ENCODE assay signal across 12 cellular contexts in genomic region chr15:66004618-66005262, GRCh38.
A peak's percentile ranks its signal among the peaks of the same experiment; 100 is the strongest.
DNase-seq lines count a peak whose midpoint lies in the region; ATAC-seq, FAIRE-seq and TF ChIP-seq lines count a peak whose summit lies in the region.
"Had no signal": no experiment of that assay in that cellular context is flagged by ENCODE, and none has a peak within 500 bp of the region (broad histone marks: within the 10 kb centered on the region; RNA-seq: fewer than 3 reads in every experiment).

No MANE protein-coding gene starts in this region.

- H3K4me1 Mint-ChIP-seq in activated T-helper 1 cell treated with anti-CD3 and anti-CD28 coated beads, Interleukin-12 subunit alpha, Interleukin-12 subunit beta, Interleukin-2, Interleukin-4 antibody, amounts not matched to agents 30 ng/mL and 10 ng/mL and 1 ng/mL, durations not matched to agents 14 hours and 24 hours and 36 hours (ENCODE audit: low read depth) = no peaks in the 10 kb centered on the region
- H3K4me1 Mint-ChIP-seq in osteocyte (ENCODE audit: unreplicated experiment) = no peaks in the 10 kb centered on the region
- H3K4me1 Mint-ChIP-seq: T-cell had no signal

- H3K9me3 ChIP-seq in keratinocyte (ENCODE audit: control insufficient read depth, low read depth, low read length) = no peaks in the 10 kb centered on the region
- H3K9me3 ChIP-seq: thoracic aorta had no signal

- no peak for ATAC-seq in GM18907 (IDR thresholded peaks at IDR 0.05; ENCODE audit: unreplicated experiment)
- ATAC-seq in GM21360 (IDR thresholded peaks at IDR 0.05; ENCODE audit: unreplicated experiment) = no peak
- ATAC-seq: sciatic nerve, T-cell had no signal

- peaks cover 3% of the 10 kb centered on the region for H4K20me1 ChIP-seq in keratinocyte (ENCODE audit: control insufficient read depth, extremely low read depth, insufficient read depth, low read length)

- H3K79me2 ChIP-seq in keratinocyte (ENCODE audit: control insufficient read depth, insufficient read depth, low read length) = no peaks in the 10 kb centered on the region

- dilution Hi-C loops in keratinocyte (cut with MboI; ENCODE audit: extremely low pct_ligation_motif_present, low sequenced_read_pairs) = no loop called here

- H3K4me2 ChIP-seq in keratinocyte (ENCODE audit: control insufficient read depth, extremely low read depth, insufficient read depth, low read depth, low read length) = no peak overlapping the region

- H3K4me1 ChIP-seq in keratinocyte (ENCODE audit: control insufficient read depth, extremely low read depth, insufficient read depth, low read length) = peaks cover 7% of the 10 kb centered on the region

- H3K27me3 ChIP-seq in keratinocyte (ENCODE audit: control insufficient read depth, extremely low read depth, insufficient read depth, low read length) = peaks cover 19% of the 10 kb centered on the region

- intact Hi-C loops in activated T-helper 1 cell treated with anti-CD3 and anti-CD28 coated beads, Interleukin-12 subunit alpha, Interleukin-12 subunit beta, Interleukin-2, Interleukin-4 antibody, amounts not matched to agents 30 ng/mL and 10 ng/mL and 1 ng/mL, durations not matched to agents 14 hours and 24 hours and 36 hours (cut with micrococcal nuclease) = no loop called here

- no peak overlapping the region for H3K27ac ChIP-seq in keratinocyte (ENCODE audit: control insufficient read depth, insufficient read depth, low read length)
- H3K27ac ChIP-seq: thoracic aorta had no signal

- no peaks in the 10 kb centered on the region for H3K9me1 ChIP-seq in keratinocyte (ENCODE audit: control insufficient read depth, extremely low read depth, insufficient read depth, low read length)

- H3K27me3 Mint-ChIP-seq in activated T-helper 1 cell treated with anti-CD3 and anti-CD28 coated beads, Interleukin-12 subunit alpha, Interleukin-12 subunit beta, Interleukin-2, Interleukin-4 antibody, amounts not matched to agents 30 ng/mL and 10 ng/mL and 1 ng/mL, durations not matched to agents 14 hours and 24 hours and 36 hours (ENCODE audit: insufficient read depth) = peaks cover 17% of the 10 kb centered on the region
- peaks cover 20% of the 10 kb centered on the region for H3K27me3 Mint-ChIP-seq in osteocyte (ENCODE audit: unreplicated experiment)

- no peaks in the 10 kb centered on the region for H3K9me3 Mint-ChIP-seq in activated T-helper 1 cell treated with anti-CD3 and anti-CD28 coated beads, Interleukin-12 subunit alpha, Interleukin-12 subunit beta, Interleukin-2, Interleukin-4 antibody, amounts not matched to agents 30 ng/mL and 10 ng/mL and 1 ng/mL, durations not matched to agents 14 hours and 24 hours and 36 hours
- no peaks in the 10 kb centered on the region for H3K9me3 Mint-ChIP-seq in osteocyte (ENCODE audit: unreplicated experiment)

- H3K27ac Mint-ChIP-seq in activated T-helper 1 cell treated with anti-CD3 and anti-CD28 coated beads, Interleukin-12 subunit alpha, Interleukin-12 subunit beta, Interleukin-2, Interleukin-4 antibody, amounts not matched to agents 30 ng/mL and 10 ng/mL and 1 ng/mL, durations not matched to agents 14 hours and 24 hours and 36 hours = no peak overlapping the region
- H3K27ac Mint-ChIP-seq in osteocyte (ENCODE audit: unreplicated experiment) = no peak overlapping the region
- H3K27ac Mint-ChIP-seq: T-cell had no signal

- H3K9ac ChIP-seq in keratinocyte (ENCODE audit: control insufficient read depth, extremely low read depth, insufficient read depth, low read length) = no peak overlapping the region

- H3K36me3 ChIP-seq in keratinocyte (ENCODE audit: control insufficient read depth in 2 of 2, extremely low read depth in 1 of 2, insufficient read depth in 2 of 2, low read length in 2 of 2) = no peaks in the 10 kb centered on the region
- H3K36me3 ChIP-seq: thoracic aorta had no signal

- no peak overlapping the region for H2AFZ ChIP-seq in keratinocyte (ENCODE audit: control insufficient read depth, low read length)

- FAIRE-seq in keratinocyte (lab: Jason Lieb, UNC) = peak; percentile 71

- DNase-seq in Daoy (ENCODE audit: low read depth) (peak; percentile 40), HuH-7 (ENCODE audit: low spot score) (peak; percentile 84), keratinocyte (ENCODE audit: low read depth, low spot score) (no peak), osteocyte (ENCODE audit: extremely low spot score, unreplicated experiment) (no peak), GM19240 (ENCODE audit: insufficient read length, low spot score) (no peak)
- DNase-seq in activated T-helper 1 cell treated with anti-CD3 and anti-CD28 coated beads, Interleukin-12 subunit alpha, Interleukin-12 subunit beta, Interleukin-2, Interleukin-4 antibody, amounts not matched to agents 30 ng/mL and 10 ng/mL and 1 ng/mL, durations not matched to agents 14 hours and 24 hours and 36 hours (ENCODE audit: low spot score) = peak; percentile 12
- DNase-seq: NCI-H1105 had no signal

- H3K36me3 Mint-ChIP-seq in activated T-helper 1 cell treated with anti-CD3 and anti-CD28 coated beads, Interleukin-12 subunit alpha, Interleukin-12 subunit beta, Interleukin-2, Interleukin-4 antibody, amounts not matched to agents 30 ng/mL and 10 ng/mL and 1 ng/mL, durations not matched to agents 14 hours and 24 hours and 36 hours (ENCODE audit: low read depth) = no peaks in the 10 kb centered on the region
- H3K36me3 Mint-ChIP-seq in osteocyte (ENCODE audit: unreplicated experiment) = no peaks in the 10 kb centered on the region
- H3K36me3 Mint-ChIP-seq: T-cell had no signal

- no peak overlapping the region for H3K4me3 ChIP-seq in keratinocyte (ENCODE audit: control insufficient read depth in 2 of 3, extremely low read depth in 1 of 3, insufficient read depth in 2 of 3, low read depth in 1 of 3, low read length in 3 of 3)
- H3K4me3 ChIP-seq: thoracic aorta had no signal

- TF ChIP-seq CTCF in keratinocyte (optimal IDR thresholded peaks at IDR 0.05 in 1 of 3, IDR thresholded peaks at IDR 0.05 in 1 of 3, conservative IDR thresholded peaks at IDR 0.05 in 1 of 3; ENCODE audit: extremely low read depth in 1 of 3, insufficient read depth in 2 of 3, low read length in 3 of 3) = no peak
- TF ChIP-seq CTCF in osteocyte (IDR thresholded peaks at IDR 0.05) = no peak

- no peak overlapping the region for H3K4me3 Mint-ChIP-seq in activated T-helper 1 cell treated with anti-CD3 and anti-CD28 coated beads, Interleukin-12 subunit alpha, Interleukin-12 subunit beta, Interleukin-2, Interleukin-4 antibody, amounts not matched to agents 30 ng/mL and 10 ng/mL and 1 ng/mL, durations not matched to agents 14 hours and 24 hours and 36 hours
- no peak overlapping the region for H3K4me3 Mint-ChIP-seq in osteocyte (ENCODE audit: unreplicated experiment)
- H3K4me3 Mint-ChIP-seq: T-cell had no signal

Comparison
In these comparisons a context has a peak if more than half of its experiments do, and no peak if none do; other contexts are left out.
1. DNase-seq: peak in Daoy (single experiment), HuH-7 (single experiment) and activated T-helper 1 cell treated with anti-CD3 and anti-CD28 coated beads, Interleukin-12 subunit alpha, Interleukin-12 subunit beta, Interleukin-2, Interleukin-4 antibody, amounts not matched to agents 30 ng/mL and 10 ng/mL and 1 ng/mL, durations not matched to agents 14 hours and 24 hours and 36 hours (single experiment); none in keratinocyte (single experiment), osteocyte (single experiment) and GM19240 (single experiment).